12 cellular contexts compared by ENCODE assay signal in genomic region chr9:84597131-84597530, GRCh38.
DNase-seq lines count a peak whose midpoint lies in the region; ATAC-seq lines count a peak whose summit lies in the region.
"Had no signal": no experiment of that assay in that cellular context is flagged by ENCODE, and none has a peak within 500 bp of the region (broad histone marks: within the 10 kb centered on the region; RNA-seq: fewer than 3 reads in every experiment).

No MANE protein-coding gene starts in this region.

- no peak overlapping the region for H3K27ac Mint-ChIP-seq in T-helper 2 cell treated with Interferon-gamma antibody and Interleukin-4, amounts not matched to agents 5 μg/mL and 100 μg/mL, for 36 hours
- H3K27ac Mint-ChIP-seq: memory B cell had no signal

- ATAC-seq in GM18508 (IDR thresholded peaks at IDR 0.05; ENCODE audit: insufficient read depth, unreplicated experiment): peak; percentile 91
- peak; percentile 97 for ATAC-seq in GM21423 (IDR thresholded peaks at IDR 0.05; ENCODE audit: unreplicated experiment)
- peak; percentile 90 for ATAC-seq in HG03196 (IDR thresholded peaks at IDR 0.05; ENCODE audit: unreplicated experiment)
- no peak for ATAC-seq in left ventricle myocardium superior

- DNase-seq in T-helper 2 cell treated with Interferon-gamma antibody and Interleukin-4, amounts not matched to agents 5 μg/mL and 100 μg/mL, for 36 hours (ENCODE audit: low spot score): no peak
- DNase-seq in left ventricle myocardium superior: no peak
- no peak for DNase-seq in retina
- DNase-seq in NCI-H128 (lab: John Stamatoyannopoulos, UW; ENCODE audit: unreplicated experiment): no peak
- no peak for DNase-seq in NK-92 (lab: John Stamatoyannopoulos, UW; ENCODE audit: unreplicated experiment)
- DNase-seq: Karpas-422, SW 1271, trophoblast cell had no signal

- H3K27me3 Mint-ChIP-seq in T-helper 2 cell treated with Interferon-gamma antibody and Interleukin-4, amounts not matched to agents 5 μg/mL and 100 μg/mL, for 36 hours (ENCODE audit: low read depth): no peaks in the 10 kb centered on the region

- intact Hi-C loops in left ventricle myocardium superior (cut with micrococcal nuclease): no loop called here

- H3K4me1 Mint-ChIP-seq in T-helper 2 cell treated with Interferon-gamma antibody and Interleukin-4, amounts not matched to agents 5 μg/mL and 100 μg/mL, for 36 hours (ENCODE audit: low read depth): peaks cover 6% of the 10 kb centered on the region

- peak overlapping the region; percentile 37 for H3K4me3 Mint-ChIP-seq in T-helper 2 cell treated with Interferon-gamma antibody and Interleukin-4, amounts not matched to agents 5 μg/mL and 100 μg/mL, for 36 hours
- H3K4me3 Mint-ChIP-seq: memory B cell had no signal

- H3K36me3 Mint-ChIP-seq in T-helper 2 cell treated with Interferon-gamma antibody and Interleukin-4, amounts not matched to agents 5 μg/mL and 100 μg/mL, for 36 hours (ENCODE audit: low read depth): no peaks in the 10 kb centered on the region
- H3K36me3 Mint-ChIP-seq: memory B cell had no signal

- H3K9me3 Mint-ChIP-seq in T-helper 2 cell treated with Interferon-gamma antibody and Interleukin-4, amounts not matched to agents 5 μg/mL and 100 μg/mL, for 36 hours: no peaks in the 10 kb centered on the region
